In genomic region chr1:24849653-24850295, GRCh38 we compare ENCODE assay signal across 8 cellular contexts.
DNase-seq lines count a peak whose midpoint lies in the region; ATAC-seq and TF ChIP-seq lines count a peak whose summit lies in the region.

No MANE protein-coding gene starts in this region.

- H3K4me1 ChIP-seq in testis, result peaks cover 7% of the 10 kb centered on the region
- peaks cover 17 to 24% (median 21%) of the 10 kb centered on the region in 4 donors for H3K4me1 ChIP-seq in upper lobe of left lung
- peaks cover 0 to 21% (median 16%) of the 10 kb centered on the region in 4 donors for H3K4me1 ChIP-seq in tibial artery

- TF ChIP-seq CTCF in GM10266 (IDR thresholded peaks at IDR 0.05; ENCODE audit: control insufficient read depth, insufficient read depth, low read depth, missing control alignments) (peak; percentile 85), testis (IDR thresholded peaks at IDR 0.05) (no peak), upper lobe of left lung (IDR thresholded peaks at IDR 0.05) (peak in 3 of 6 experiments; percentile 9 to 51 (median 10)), tibial artery (IDR thresholded peaks at IDR 0.05) (no peak)

- H3K36me3 ChIP-seq in testis (ENCODE audit: low read depth, missing control alignments), result no peaks in the 10 kb centered on the region
- peaks cover 0 to 13% (median 0%) of the 10 kb centered on the region in 4 donors for H3K36me3 ChIP-seq in upper lobe of left lung
- H3K36me3 ChIP-seq in tibial artery, result peaks cover 0 to 7% (median 6%) of the 10 kb centered on the region in 3 donors

- no peaks in the 10 kb centered on the region for H3K27me3 ChIP-seq in testis
- H3K27me3 ChIP-seq in upper lobe of left lung, result no peaks in the 10 kb centered on the region
- H3K27me3 ChIP-seq in tibial artery, result no peaks in the 10 kb centered on the region

- H3K27ac ChIP-seq in testis (no peak overlapping the region), upper lobe of left lung (no peak overlapping the region), tibial artery (no peak overlapping the region)

- peak; percentile 14; the same call in 1 of the 3 replicates for ATAC-seq in SK-N-SH treated with all-trans-retinoic acid at 6 μM for 48 hours
- no peak for ATAC-seq in upper lobe of left lung (ENCODE audit: low FRiP score in 2 of 2)

- no peak overlapping the region for H3K4me3 ChIP-seq in testis
- H3K4me3 ChIP-seq in upper lobe of left lung, result no peak overlapping the region
- H3K4me3 ChIP-seq in tibial artery, result no peak overlapping the region

- in situ Hi-C loops in ACHN (cut with HindIII; ENCODE audit: low pct_ligation_motif_present, low pct_unique_long_range_greater_than_20kb, low sequenced_read_pairs), result no loop called here

- TF ChIP-seq POLR2A in testis (IDR thresholded peaks at IDR 0.05) (no peak), upper lobe of left lung (IDR thresholded peaks at IDR 0.05) (no peak)

- DNase-seq in ACHN (peak; percentile 18), GM10266 (ENCODE audit: extremely low spot score) (peak; percentile 60), fibroblast of gingiva (ENCODE audit: low read depth) (peak; percentile 21), testis (peak; percentile 33), D341Med (ENCODE audit: low spot score) (no peak), upper lobe of left lung (no peak), tibial artery (no peak)

- H3K9me3 ChIP-seq in testis, result no peaks in the 10 kb centered on the region
- no peaks in the 10 kb centered on the region for H3K9me3 ChIP-seq in upper lobe of left lung
- H3K9me3 ChIP-seq in tibial artery, result no peaks in the 10 kb centered on the region

- intact Hi-C loops in testis (cut with DNase I; ENCODE audit: low total_unique reads) (loop anchor here (10.0 kb wide), 1 partner anchor 355 kb away; no protein-coding TSS in a partner anchor), tibial artery (cut with DNase I; ENCODE audit: low total_unique reads) (loop anchor here (5.0 to 10.0 kb wide), 3 partner anchors 95 to 358 kb away; no protein-coding TSS in a partner anchor)

- no peak for TF ChIP-seq EP300 in upper lobe of left lung (IDR thresholded peaks at IDR 0.05)

- WGBS in testis, 2 donors, result 52 to 54% methylated on average over 10 of the region's 10 CpGs
- 50 to 54% methylated on average over 8 to 10 of the region's 10 CpGs for WGBS in upper lobe of left lung, 2 donors

TF ChIP-seq in SK-N-SH treated with all-trans-retinoic acid at 6 μM for 48 hours, 23 proteins besides CTCF, POLR2A, EP300 and RAD21:
- TF ChIP-seq ISL1 (CRISPR knock-in tag; IDR thresholded peaks at IDR 0.05) (no peak), BACH2 (CRISPR knock-in tag; IDR thresholded peaks at IDR 0.05; ENCODE audit: borderline replicate concordance) (no peak), ZNF565 (CRISPR knock-in tag; conservative IDR thresholded peaks at IDR 0.05; ENCODE audit: low read depth) (no peak), ZFP30 (CRISPR knock-in tag; IDR thresholded peaks at IDR 0.05) (no peak), CSDC2 (CRISPR knock-in tag; IDR thresholded peaks at IDR 0.05) (no peak), ZNF8 (CRISPR knock-in tag; IDR thresholded peaks at IDR 0.05) (no peak), ARNTL (CRISPR knock-in tag; IDR thresholded peaks at IDR 0.05; ENCODE audit: borderline replicate concordance, low read depth) (no peak), ZNF70 (CRISPR knock-in tag; IDR thresholded peaks at IDR 0.05) (no peak), TOX (CRISPR knock-in tag; IDR thresholded peaks at IDR 0.05; ENCODE audit: borderline replicate concordance) (no peak), GLIS3 (CRISPR knock-in tag; IDR thresholded peaks at IDR 0.05) (no peak), PPARA (CRISPR knock-in tag; IDR thresholded peaks at IDR 0.05; ENCODE audit: borderline replicate concordance) (no peak), TCF4 (CRISPR knock-in tag; IDR thresholded peaks at IDR 0.05; ENCODE audit: borderline replicate concordance) (no peak), RARB (CRISPR knock-in tag; IDR thresholded peaks at IDR 0.05) (no peak), ZFP3 (CRISPR knock-in tag; IDR thresholded peaks at IDR 0.05) (no peak), CSRNP3 (CRISPR knock-in tag; IDR thresholded peaks at IDR 0.05) (no peak)
- TF ChIP-seq, protein P1, sequence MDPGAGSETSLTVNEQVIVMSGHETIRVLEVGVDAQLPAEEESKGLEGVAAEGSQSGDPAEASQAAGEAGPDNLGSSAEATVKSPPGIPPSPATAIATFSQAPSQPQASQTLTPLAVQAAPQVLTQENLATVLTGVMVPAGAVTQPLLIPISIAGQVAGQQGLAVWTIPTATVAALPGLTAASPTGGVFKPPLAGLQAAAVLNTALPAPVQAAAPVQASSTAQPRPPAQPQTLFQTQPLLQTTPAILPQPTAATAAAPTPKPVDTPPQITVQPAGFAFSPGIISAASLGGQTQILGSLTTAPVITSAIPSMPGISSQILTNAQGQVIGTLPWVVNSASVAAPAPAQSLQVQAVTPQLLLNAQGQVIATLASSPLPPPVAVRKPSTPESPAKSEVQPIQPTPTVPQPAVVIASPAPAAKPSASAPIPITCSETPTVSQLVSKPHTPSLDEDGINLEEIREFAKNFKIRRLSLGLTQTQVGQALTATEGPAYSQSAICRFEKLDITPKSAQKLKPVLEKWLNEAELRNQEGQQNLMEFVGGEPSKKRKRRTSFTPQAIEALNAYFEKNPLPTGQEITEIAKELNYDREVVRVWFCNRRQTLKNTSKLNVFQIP (CRISPR knock-in tag; IDR thresholded peaks at IDR 0.05; ENCODE audit: borderline replicate concordance, low read depth), result no peak
- TF ChIP-seq, protein P2, sequence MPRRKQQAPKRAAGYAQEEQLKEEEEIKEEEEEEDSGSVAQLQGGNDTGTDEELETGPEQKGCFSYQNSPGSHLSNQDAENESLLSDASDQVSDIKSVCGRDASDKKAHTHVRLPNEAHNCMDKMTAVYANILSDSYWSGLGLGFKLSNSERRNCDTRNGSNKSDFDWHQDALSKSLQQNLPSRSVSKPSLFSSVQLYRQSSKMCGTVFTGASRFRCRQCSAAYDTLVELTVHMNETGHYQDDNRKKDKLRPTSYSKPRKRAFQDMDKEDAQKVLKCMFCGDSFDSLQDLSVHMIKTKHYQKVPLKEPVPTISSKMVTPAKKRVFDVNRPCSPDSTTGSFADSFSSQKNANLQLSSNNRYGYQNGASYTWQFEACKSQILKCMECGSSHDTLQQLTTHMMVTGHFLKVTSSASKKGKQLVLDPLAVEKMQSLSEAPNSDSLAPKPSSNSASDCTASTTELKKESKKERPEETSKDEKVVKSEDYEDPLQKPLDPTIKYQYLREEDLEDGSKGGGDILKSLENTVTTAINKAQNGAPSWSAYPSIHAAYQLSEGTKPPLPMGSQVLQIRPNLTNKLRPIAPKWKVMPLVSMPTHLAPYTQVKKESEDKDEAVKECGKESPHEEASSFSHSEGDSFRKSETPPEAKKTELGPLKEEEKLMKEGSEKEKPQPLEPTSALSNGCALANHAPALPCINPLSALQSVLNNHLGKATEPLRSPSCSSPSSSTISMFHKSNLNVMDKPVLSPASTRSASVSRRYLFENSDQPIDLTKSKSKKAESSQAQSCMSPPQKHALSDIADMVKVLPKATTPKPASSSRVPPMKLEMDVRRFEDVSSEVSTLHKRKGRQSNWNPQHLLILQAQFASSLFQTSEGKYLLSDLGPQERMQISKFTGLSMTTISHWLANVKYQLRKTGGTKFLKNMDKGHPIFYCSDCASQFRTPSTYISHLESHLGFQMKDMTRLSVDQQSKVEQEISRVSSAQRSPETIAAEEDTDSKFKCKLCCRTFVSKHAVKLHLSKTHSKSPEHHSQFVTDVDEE (CRISPR knock-in tag; IDR thresholded peaks at IDR 0.05), result no peak

Comparison
In these comparisons a context has a peak if more than half of its experiments do, and no peak if none do; other contexts are left out.
1. DNase-seq: peak in ACHN (single experiment), GM10266 (single experiment), fibroblast of gingiva (single experiment) and testis (single experiment); none in D341Med (single experiment), upper lobe of left lung (0 of 2) and tibial artery (0 of 2).